ENCODE assay signal across 12 cellular contexts in the genomic region with DNA sequence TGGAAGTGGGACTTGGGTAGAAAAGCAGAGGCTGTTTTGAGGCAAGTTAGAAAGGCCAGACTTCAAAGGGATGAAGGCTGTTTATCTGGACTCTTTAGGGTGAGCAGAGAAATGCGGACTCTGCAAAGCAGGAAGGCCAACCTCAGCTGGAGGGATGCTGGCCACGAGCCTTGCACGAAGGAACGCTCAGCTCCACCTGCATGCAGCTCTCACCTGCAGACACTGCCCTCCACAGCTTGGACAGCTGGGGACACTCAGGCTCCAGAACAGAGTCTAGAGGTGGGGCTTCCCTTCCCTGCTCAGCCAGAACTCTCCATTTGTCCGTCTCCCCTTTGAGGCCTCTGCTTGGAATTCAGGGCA.
DNase-seq lines count a peak whose midpoint lies in the region; ATAC-seq, FAIRE-seq and TF ChIP-seq lines count a peak whose summit lies in the region.
"Had no signal": no experiment of that assay in that cellular context is flagged by ENCODE, and none has a peak within 500 bp of the region (broad histone marks: within the 10 kb centered on the region; RNA-seq: fewer than 3 reads in every experiment).

No MANE protein-coding gene starts in this region.

- H3K36me3 Mint-ChIP-seq in activated T-cell treated with anti-CD3 and anti-CD28 coated beads, Interleukin-2, amount 50 U/mL, for 24 hours (ENCODE audit: low read depth), result peaks cover 5% of the 10 kb centered on the region
- H3K36me3 Mint-ChIP-seq in glutamatergic neuron (ENCODE audit: unreplicated experiment), result no peaks in the 10 kb centered on the region

- H3K9me3 ChIP-seq in esophagus squamous epithelium, result no peaks in the 10 kb centered on the region
- no peaks in the 10 kb centered on the region for H3K9me3 ChIP-seq in stomach
- H3K9me3 ChIP-seq: SK-N-SH had no signal

- H3K36me3 ChIP-seq in esophagus squamous epithelium (no peaks in the 10 kb centered on the region), stomach (no peaks in the 10 kb centered on the region)

- H3K27ac ChIP-seq in esophagus squamous epithelium (peak overlapping the region; percentile 18 to 84 (median 57)), stomach (peak overlapping the region in 4 of 5 donors; percentile 5 to 80 (median 48))

- 71 to 100% methylated on average over 1 to 4 of the region's 5 CpGs for WGBS in esophagus squamous epithelium, 2 donors
- WGBS in stomach, 5 donors, result 52 to 84% (median 80%) methylated on average over 5 of the region's 5 CpGs

- no peak for TF ChIP-seq CTCF in esophagus squamous epithelium (IDR thresholded peaks at IDR 0.05)
- no peak for TF ChIP-seq CTCF in stomach (IDR thresholded peaks at IDR 0.05)
- no peak for TF ChIP-seq CTCF in glutamatergic neuron (IDR thresholded peaks at IDR 0.05; ENCODE audit: partially characterized antibody, unreplicated experiment)

- TF ChIP-seq EP300 in stomach (IDR thresholded peaks at IDR 0.05), result no peak

- DNase-seq in activated T-cell treated with anti-CD3 and anti-CD28 coated beads, Interleukin-2, amount 50 U/mL, for 24 hours, result peak; percentile 40
- no peak for DNase-seq in activated T-cell treated with anti-CD3 and anti-CD28 coated beads, Interleukin-2, amount 50 U/mL, for 1 hour
- DNase-seq in RPMI8226 (peak; percentile 97), esophagus squamous epithelium (lab: John Stamatoyannopoulos, UW) (no peak), stomach (no peak), glutamatergic neuron (no peak), HTR-8/SVneo (ENCODE audit: insufficient read length, low spot score) (no peak)
- DNase-seq: activated CD4-positive, alpha-beta T cell treated with anti-CD3 and anti-CD28 coated beads, Interleukin-2, amount 50 U/mL, for 1 hour; NCI-H69; SK-N-SH had no signal

- H3K4me1 ChIP-seq in esophagus squamous epithelium (peaks cover 13 to 43% (median 24%) of the 10 kb centered on the region in 3 donors), stomach (peaks cover 16 to 47% (median 26%) of the 10 kb centered on the region in 4 donors)

- no peak for TF ChIP-seq POLR2A in esophagus squamous epithelium (IDR thresholded peaks at IDR 0.05)
- TF ChIP-seq POLR2A in stomach (IDR thresholded peaks at IDR 0.05), result no peak

- no peaks in the 10 kb centered on the region for H3K9me3 Mint-ChIP-seq in activated T-cell treated with anti-CD3 and anti-CD28 coated beads, Interleukin-2, amount 50 U/mL, for 24 hours
- peaks cover 5% of the 10 kb centered on the region for H3K9me3 Mint-ChIP-seq in glutamatergic neuron (ENCODE audit: unreplicated experiment)
- H3K9me3 Mint-ChIP-seq: type B pancreatic cell had no signal

- H3K27me3 Mint-ChIP-seq in activated T-cell treated with anti-CD3 and anti-CD28 coated beads, Interleukin-2, amount 50 U/mL, for 24 hours, result no peaks in the 10 kb centered on the region
- H3K27me3 Mint-ChIP-seq in glutamatergic neuron (ENCODE audit: unreplicated experiment), result peaks cover 11% of the 10 kb centered on the region
- H3K27me3 Mint-ChIP-seq: type B pancreatic cell had no signal

- peaks cover 56% of the 10 kb centered on the region for H3K4me1 Mint-ChIP-seq in activated T-cell treated with anti-CD3 and anti-CD28 coated beads, Interleukin-2, amount 50 U/mL, for 24 hours (ENCODE audit: low read depth)
- peaks cover 7% of the 10 kb centered on the region for H3K4me1 Mint-ChIP-seq in glutamatergic neuron (ENCODE audit: low read depth, unreplicated experiment)

- no peak overlapping the region for H3K4me3 ChIP-seq in esophagus squamous epithelium
- H3K4me3 ChIP-seq in stomach, result no peak overlapping the region

- H3K27ac Mint-ChIP-seq in activated T-cell treated with anti-CD3 and anti-CD28 coated beads, Interleukin-2, amount 50 U/mL, for 24 hours, result peak overlapping the region; percentile 99
- H3K27ac Mint-ChIP-seq in glutamatergic neuron (ENCODE audit: unreplicated experiment), result no peak overlapping the region
- H3K27ac Mint-ChIP-seq: type B pancreatic cell had no signal

- H3K4me3 Mint-ChIP-seq in activated T-cell treated with anti-CD3 and anti-CD28 coated beads, Interleukin-2, amount 50 U/mL, for 24 hours, result no peak overlapping the region
- H3K4me3 Mint-ChIP-seq in glutamatergic neuron (ENCODE audit: unreplicated experiment), result no peak overlapping the region
- H3K4me3 Mint-ChIP-seq: type B pancreatic cell had no signal

- ATAC-seq in GM18498 (IDR thresholded peaks at IDR 0.05; ENCODE audit: unreplicated experiment), result no peak

- no peak for FAIRE-seq in HTR-8/SVneo (lab: Jason Lieb, UNC)

- intact Hi-C loops in esophagus squamous epithelium (cut with DNase I) (no loop called here), stomach (cut with DNase I; ENCODE audit: low total_unique reads) (no loop called here)

- no peaks in the 10 kb centered on the region for H3K27me3 ChIP-seq in esophagus squamous epithelium
- no peaks in the 10 kb centered on the region for H3K27me3 ChIP-seq in stomach

Comparison
In these comparisons a context has a peak if more than half of its experiments do, and no peak if none do; other contexts are left out.
1. DNase-seq: peak in activated T-cell treated with anti-CD3 and anti-CD28 coated beads, Interleukin-2, amount 50 U/mL, for 24 hours (single experiment) and RPMI8226 (single experiment); none in activated T-cell treated with anti-CD3 and anti-CD28 coated beads, Interleukin-2, amount 50 U/mL, for 1 hour (single experiment), esophagus squamous epithelium (single experiment), stomach (single experiment), glutamatergic neuron (single experiment) and HTR-8/SVneo (single experiment).